ENCODE assay signal across 16 cellular contexts in genomic region chr5:89034588-89034987, GRCh38.
DNase-seq lines count a peak whose midpoint lies in the region; ATAC-seq and TF ChIP-seq lines count a peak whose summit lies in the region.
"Had no signal": no experiment of that assay in that cellular context is flagged by ENCODE, and none has a peak within 500 bp of the region (broad histone marks: within the 10 kb centered on the region; RNA-seq: fewer than 3 reads in every experiment).

No MANE protein-coding gene starts in this region.

- no peaks in the 10 kb centered on the region for H3K27me3 Mint-ChIP-seq in activated T-helper 17 cell treated with anti-CD3 and anti-CD28 coated beads, Interleukin-2, amount 50 U/mL, for 72 hours
- H3K27me3 Mint-ChIP-seq: activated CD4-positive, alpha-beta T cell treated with anti-CD3 and anti-CD28 coated beads for 36 hours; central memory CD8-positive, alpha-beta T cell had no signal

- H3K27ac Mint-ChIP-seq in activated T-helper 17 cell treated with anti-CD3 and anti-CD28 coated beads, Interleukin-2, amount 50 U/mL, for 72 hours = no peak overlapping the region
- H3K27ac Mint-ChIP-seq: activated CD4-positive, alpha-beta T cell treated with anti-CD3 and anti-CD28 coated beads for 36 hours; nephron had no signal

- CTCF ChIA-PET in HEK293T (lab: Yijun Ruan, JAX) = no interaction called here

- DNase-seq in EH (ENCODE audit: low read depth) = peak; percentile 1
- DNase-seq in HEK293T (ENCODE audit: extremely low spot score) = no peak
- peak; percentile 12 for DNase-seq in RKO (ENCODE audit: low spot score)
- peak; percentile 23 for DNase-seq in fibroblast of peridontal ligament (ENCODE audit: extremely low read depth)
- DNase-seq in NCI-H2171 (lab: John Stamatoyannopoulos, UW) = no peak
- DNase-seq in stimulated activated CD4-positive, alpha-beta T cell treated with anti-CD3 and anti-CD28 coated beads, Interleukin-12 subunit alpha, Interleukin-12 subunit beta, amount 100 ng/mL, for 4 hours = no peak
- no peak for DNase-seq in NCI-H69 (lab: John Stamatoyannopoulos, UW)
- DNase-seq: activated CD4-positive, alpha-beta T cell treated with anti-CD3 and anti-CD28 coated beads for 36 hours; activated gamma-delta T cell; esophagus squamous epithelium; NCI-H748 treated with DMSO at 0.1 percent for 48 hours; upper lobe of left lung had no signal

- peaks cover 5% of the 10 kb centered on the region for H3K9me3 Mint-ChIP-seq in activated T-helper 17 cell treated with anti-CD3 and anti-CD28 coated beads, Interleukin-2, amount 50 U/mL, for 72 hours
- H3K9me3 Mint-ChIP-seq: nephron had no signal

- ATAC-seq in activated T-helper 17 cell treated with anti-CD3 and anti-CD28 coated beads, Interleukin-2, amount 50 U/mL, for 72 hours (replicated peaks) = no peak
- ATAC-seq: activated CD4-positive, alpha-beta T cell treated with anti-CD3 and anti-CD28 coated beads for 36 hours; SK-N-SH treated with all-trans-retinoic acid at 6 μM for 48 hours had no signal

- POLR2A ChIA-PET in HEK293T (lab: Yijun Ruan, JAX) = no interaction called here

- H3K4me1 Mint-ChIP-seq in activated T-helper 17 cell treated with anti-CD3 and anti-CD28 coated beads, Interleukin-2, amount 50 U/mL, for 72 hours = no peaks in the 10 kb centered on the region
- H3K4me1 Mint-ChIP-seq: activated CD4-positive, alpha-beta T cell treated with anti-CD3 and anti-CD28 coated beads for 36 hours; central memory CD8-positive, alpha-beta T cell; nephron had no signal

- H3K4me3 Mint-ChIP-seq in activated T-helper 17 cell treated with anti-CD3 and anti-CD28 coated beads, Interleukin-2, amount 50 U/mL, for 72 hours = no peak overlapping the region
- H3K4me3 Mint-ChIP-seq: activated CD4-positive, alpha-beta T cell treated with anti-CD3 and anti-CD28 coated beads for 36 hours; central memory CD8-positive, alpha-beta T cell; nephron had no signal

- H3K36me3 Mint-ChIP-seq in activated T-helper 17 cell treated with anti-CD3 and anti-CD28 coated beads, Interleukin-2, amount 50 U/mL, for 72 hours (ENCODE audit: low read depth) = no peaks in the 10 kb centered on the region

TF ChIP-seq in HEK293T, 16 proteins besides CTCF, POLR2A, EP300 and RAD21:
- TF ChIP-seq FOXA1 (IDR thresholded peaks at IDR 0.05) = no peak
- peak; percentile 49 for TF ChIP-seq PKNOX1 (IDR thresholded peaks at IDR 0.05)

Comparison
In these comparisons a context has a peak if more than half of its experiments do, and no peak if none do; other contexts are left out.
1. DNase-seq: peak in EH (single experiment), RKO (single experiment) and fibroblast of peridontal ligament (single experiment); none in HEK293T (single experiment), NCI-H2171 (single experiment), stimulated activated CD4-positive, alpha-beta T cell treated with anti-CD3 and anti-CD28 coated beads, Interleukin-12 subunit alpha, Interleukin-12 subunit beta, amount 100 ng/mL, for 4 hours (single experiment) and NCI-H69 (single experiment).